Comparison of ENCODE assay signal across 32 cellular contexts in genomic region chr18:12428923-12429322, GRCh38.
"Had no signal": no experiment of that assay in that cellular context is flagged by ENCODE, and none has a peak within 500 bp of the region (broad histone marks: within the 10 kb centered on the region; RNA-seq: fewer than 3 reads in every experiment).

No MANE protein-coding gene starts in this region.

- H3K4me2 ChIP-seq: SK-N-SH had no signal

- H3K9me3 Mint-ChIP-seq: activated CD4-positive, alpha-beta memory T cell treated with anti-CD3 and anti-CD28 coated beads, Interleukin-2, amount 10 ng/mL, durations not matched to agents 7 days and 5 days; activated naive CD8-positive, alpha-beta T cell treated with anti-CD3 and anti-CD28 coated beads for 36 hours; T-helper 1 cell treated with Interleukin-12 subunit alpha and Interleukin-12 subunit beta and Interleukin-4 antibody, amounts not matched to agents 30 μg/mL and 1 μg/mL, for 36 hours had no signal

- H3K27me3 Mint-ChIP-seq: activated CD4-positive, alpha-beta memory T cell treated with anti-CD3 and anti-CD28 coated beads, Interleukin-2, amount 10 ng/mL, durations not matched to agents 7 days and 5 days; activated CD8-positive, alpha-beta memory T cell treated with anti-CD3 and anti-CD28 coated beads, Interleukin-2, amount 10 ng/mL, durations not matched to agents 7 days and 5 days; activated naive CD8-positive, alpha-beta T cell treated with anti-CD3 and anti-CD28 coated beads for 36 hours had no signal

- H3K4me3 Mint-ChIP-seq: activated CD4-positive, alpha-beta memory T cell treated with anti-CD3 and anti-CD28 coated beads, Interleukin-2, amount 10 ng/mL, durations not matched to agents 7 days and 5 days; activated CD8-positive, alpha-beta memory T cell treated with anti-CD3 and anti-CD28 coated beads, Interleukin-2, amount 10 ng/mL, durations not matched to agents 7 days and 5 days; activated naive CD8-positive, alpha-beta T cell treated with anti-CD3 and anti-CD28 coated beads for 36 hours; T-helper 1 cell treated with Interleukin-12 subunit alpha and Interleukin-12 subunit beta and Interleukin-4 antibody, amounts not matched to agents 30 μg/mL and 1 μg/mL, for 36 hours had no signal

- H3K27ac ChIP-seq: SJSA1, WERI-Rb-1 had no signal

- H3K9me3 ChIP-seq: SJSA1, SK-N-SH had no signal

- ATAC-seq: activated CD8-positive, alpha-beta memory T cell treated with anti-CD3 and anti-CD28 coated beads, Interleukin-2, amount 10 ng/mL, durations not matched to agents 7 days and 5 days; Panc1 had no signal

- H3K27ac Mint-ChIP-seq: activated CD4-positive, alpha-beta memory T cell treated with anti-CD3 and anti-CD28 coated beads, Interleukin-2, amount 10 ng/mL, durations not matched to agents 7 days and 5 days; activated CD8-positive, alpha-beta memory T cell treated with anti-CD3 and anti-CD28 coated beads, Interleukin-2, amount 10 ng/mL, durations not matched to agents 7 days and 5 days; activated naive CD8-positive, alpha-beta T cell treated with anti-CD3 and anti-CD28 coated beads for 36 hours; T-helper 1 cell treated with Interleukin-12 subunit alpha and Interleukin-12 subunit beta and Interleukin-4 antibody, amounts not matched to agents 30 μg/mL and 1 μg/mL, for 36 hours had no signal

- H3K9ac ChIP-seq: SK-N-SH had no signal

- H3K4me3 ChIP-seq: SJSA1 had no signal

- H3K27me3 ChIP-seq: SJSA1 had no signal

- DNase-seq: activated CD4-positive, alpha-beta memory T cell treated with anti-CD3 and anti-CD28 coated beads, Interleukin-2, amount 10 ng/mL, durations not matched to agents 7 days and 5 days; activated CD4-positive, alpha-beta T cell treated with anti-CD3 and anti-CD28 coated beads for 1 hour; activated CD4-positive, alpha-beta T cell treated with anti-CD3 and anti-CD28 coated beads for 48 hours; activated CD4-positive, CD25-positive, alpha-beta regulatory T cell; activated CD8-positive, alpha-beta memory T cell treated with anti-CD3 and anti-CD28 coated beads for 24 hours; activated CD8-positive, alpha-beta memory T cell treated with anti-CD3 and anti-CD28 coated beads, Interleukin-2, amount 10 ng/mL, durations not matched to agents 7 days and 5 days; activated CD8-positive, alpha-beta memory T cell treated with anti-CD3 and anti-CD28 coated beads, Interleukin-2, amount 50 U/mL, for 48 hours; activated effector memory CD4-positive, alpha-beta T cell treated with anti-CD3 and anti-CD28 coated beads, Interleukin-2, amount 50 U/mL, for 16 hours; activated naive CD4-positive, alpha-beta T cell; activated naive CD4-positive, alpha-beta T cell treated with anti-CD3 and anti-CD28 coated beads, Interleukin-2, amount 50 U/mL, for 16 hours; activated naive CD8-positive, alpha-beta T cell treated with anti-CD3 and anti-CD28 coated beads for 36 hours; activated T-cell treated with anti-CD3 and anti-CD28 coated beads, Interleukin-2, amount 50 U/mL, for 48 hours; amniotic stem cell; aorta; caudate nucleus; cerebellar nuclear complex; Kasumi-1; KG1; MM.1S; MV-4-11; NCI-H1092; NCI-H1436 treated with DMSO at 0.1 percent for 48 hours; NCI-H1694 treated with DMSO at 0.1 percent for 48 hours; NCI-H2029; NCI-H345; NCI-H524 treated with DMSO at 0.1 percent for 48 hours; SHP77 treated with DMSO at 0.1 percent for 48 hours; SK-N-SH; WERI-Rb-1 had no signal

- H3K4me1 ChIP-seq: SJSA1 had no signal
